ENCODE assay signal across 9 cellular contexts in the genomic region with DNA sequence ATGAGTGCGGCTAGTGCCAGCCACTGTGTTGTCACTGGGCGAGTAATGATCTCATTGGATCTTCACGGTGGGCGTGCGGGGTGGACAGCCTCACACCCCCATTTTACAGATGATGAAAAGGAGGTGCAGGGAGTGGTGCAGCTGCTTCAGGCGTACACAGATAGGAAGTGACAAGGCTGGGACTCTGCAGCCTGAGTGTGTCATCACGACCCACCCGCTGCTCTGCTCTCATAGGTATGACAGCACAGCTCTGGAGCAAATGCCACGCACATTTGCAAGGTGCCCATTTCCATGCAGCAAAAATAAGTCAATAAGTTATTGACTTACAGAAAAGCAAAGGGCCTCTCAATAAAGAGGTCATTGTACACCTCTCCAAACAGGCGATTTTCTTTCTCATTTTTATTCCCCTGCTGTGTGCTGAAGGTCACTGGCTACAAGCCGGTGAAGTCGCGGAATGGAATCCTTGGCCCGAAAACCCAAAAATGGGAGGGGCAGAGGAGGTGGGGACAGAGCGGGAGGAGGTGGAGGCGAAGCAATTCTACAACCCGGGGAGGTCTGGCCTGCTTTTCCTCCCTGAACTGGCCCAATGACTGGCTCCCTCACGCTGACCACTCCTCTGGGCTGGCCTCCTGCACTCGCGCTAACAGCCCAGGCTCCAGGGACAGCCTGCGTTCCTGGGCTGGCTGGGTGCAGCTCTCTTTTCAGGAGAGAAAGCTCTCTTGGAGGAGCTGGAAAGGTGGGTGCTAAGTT. TPM values are rescaled to one million over a fixed set of nuclear protein-coding genes. Genes with fewer than 3 reads are reported as not detected.
DNase-seq lines count a peak whose midpoint lies in the region; ATAC-seq, FAIRE-seq and TF ChIP-seq lines count a peak whose summit lies in the region.
"Had no signal": no experiment of that assay in that cellular context is flagged by ENCODE, and none has a peak within 500 bp of the region (broad histone marks: within the 10 kb centered on the region; RNA-seq: fewer than 3 reads in every experiment).

Gene SOD3 (plus strand): TSS at position 658 of the 750 bp plus-strand sequence. CDS start 3,949 bp downstream, outside the sequence.

- TF ChIP-seq CTCF in H1 (IDR thresholded peaks at IDR 0.05; ENCODE audit: control extremely low read depth in 1 of 3, insufficient read depth in 1 of 3, low read depth in 1 of 3, low read length in 3 of 3) (no peak), lower lobe of right lung (IDR thresholded peaks at IDR 0.05) (no peak), type B pancreatic cell (conservative IDR thresholded peaks at IDR 0.05) (no peak)

- H3K36me3 Mint-ChIP-seq in type B pancreatic cell, result no peaks in the 10 kb centered on the region

- H3K27me3 Mint-ChIP-seq in type B pancreatic cell, result peaks cover 47% of the 10 kb centered on the region

- no peak within 1 kb of the TSS for H3K4ac ChIP-seq in H1 (replicated peaks; ENCODE audit: insufficient read length, low read depth, low read length)

- H4K5ac ChIP-seq in H1 (ENCODE audit: insufficient read length, low read depth, low read length), result no peak within 1 kb of the TSS

- H3K9ac ChIP-seq in H1 (replicated peaks in 1 of 4; ENCODE audit: extremely low read depth in 1 of 4, low read depth in 3 of 4, low read length in 3 of 4), result no peak within 1 kb of the TSS

- H3K4me3 ChIP-seq in H1 (ENCODE audit: extremely low read depth in 1 of 4, insufficient read depth in 2 of 4, low read depth in 3 of 4, low read length in 4 of 4), result peak within 1 kb of the TSS; percentile 0 to 57 (median 34); a peak in 5 of 8 replicates
- H3K4me3 ChIP-seq in lower lobe of right lung, result peak within 1 kb of the TSS; percentile 51

- CTCF ChIA-PET in H1 (lab: Charles Lee; ENCODE audit: partially characterized antibody), result interaction anchor here (0.7 to 4.5 kb wide), 19 partner anchors 13 to 518 kb away, joined by 3 to 29 read pairs (median 3); partner anchors contain the start of gene ZCCHC4

- H3K27ac Mint-ChIP-seq in type B pancreatic cell, result peak within 1 kb of the TSS; percentile 17

- 0 out of 2 replicates have a peak within 1 kb of the TSS, but pooled peaks have one; percentile 43 for H2BK20ac ChIP-seq in H1 (ENCODE audit: low read length)

- intact Hi-C loops in lower lobe of right lung (cut with DNase I), result no loop called here

- peak; percentile 62 for FAIRE-seq in H1 (lab: Jason Lieb, UNC)

- peak within 1 kb of the TSS; percentile 7; the same call in 1 of the 2 replicates for H2BK5ac ChIP-seq in H1 (ENCODE audit: low read depth, low read length)

- H3K4me1 ChIP-seq in H1 (replicated peaks in 1 of 4; ENCODE audit: control insufficient read depth in 3 of 4, insufficient read depth in 4 of 4, low read length in 3 of 4), result peaks cover 1 to 18% (median 8%) of the 10 kb centered on the region in 4 experiments; a peak in 6 of 7 replicates
- peaks cover 23% of the 10 kb centered on the region for H3K4me1 ChIP-seq in lower lobe of right lung

- H3K14ac ChIP-seq in H1 (ENCODE audit: insufficient read length), result no peak within 1 kb of the TSS

- no peaks in the 10 kb centered on the region for H3K79me1 ChIP-seq in H1 (ENCODE audit: low read depth, low read length)

- H3K56ac ChIP-seq in H1 (replicated peaks; ENCODE audit: insufficient read length, low read depth, low read length), result no peak within 1 kb of the TSS

- H3K9me3 ChIP-seq in H1 (ENCODE audit: insufficient read depth in 2 of 2, low read depth in 1 of 2, low read length in 1 of 2) (peaks cover 0 to 6% of the 10 kb centered on the region in 2 experiments; a peak in 1 of 4 replicates), lower lobe of right lung (no peaks in the 10 kb centered on the region)

- H3K36me3 ChIP-seq in H1 (ENCODE audit: control insufficient read depth in 2 of 4, insufficient read depth in 4 of 4, low read length in 3 of 4) (peaks cover 0 to 6% (median 0%) of the 10 kb centered on the region in 4 experiments; a peak in 1 of 8 replicates), lower lobe of right lung (no peaks in the 10 kb centered on the region)

- no peak for TF ChIP-seq EP300 in H1 (IDR thresholded peaks at IDR 0.05; ENCODE audit: borderline replicate concordance in 1 of 2, low read depth in 2 of 2, low read length in 2 of 2)

- peak within 1 kb of the TSS; percentile 95 for H2AFZ ChIP-seq in H1 (ENCODE audit: low read length)

- peak within 1 kb of the TSS; percentile 76 for H2BK12ac ChIP-seq in H1 (ENCODE audit: low read depth, low read length)

- H3K27ac ChIP-seq in H1 (ENCODE audit: low read depth, low read length), result no peak within 1 kb of the TSS
- H3K27ac ChIP-seq in lower lobe of right lung, result peak within 1 kb of the TSS; percentile 84

- no peak within 1 kb of the TSS for H4K91ac ChIP-seq in H1 (replicated peaks; ENCODE audit: insufficient read length, low read length)

- H2BK15ac ChIP-seq in H1 (ENCODE audit: low read length), result no peak within 1 kb of the TSS; the same call in none of the 2 replicates

- H3K27me3 ChIP-seq in H1 (replicated peaks in 1 of 4; ENCODE audit: control insufficient read depth in 3 of 4, extremely low read depth in 1 of 4, insufficient read depth in 3 of 4, low read length in 3 of 4) (peaks cover 12 to 29% (median 25%) of the 10 kb centered on the region in 4 experiments), lower lobe of right lung (ENCODE audit: low read depth) (peaks cover 10% of the 10 kb centered on the region)

- no peak; a peak in 1 of 4 replicates for TF ChIP-seq RAD21 in H1 (IDR thresholded peaks at IDR 0.05 in 1 of 2, conservative IDR thresholded peaks at IDR 0.05 in 1 of 2; ENCODE audit: low read depth in 2 of 2, low read length in 2 of 2)

- H3K4me3 Mint-ChIP-seq in type B pancreatic cell, result peak within 1 kb of the TSS; percentile 75

- peaks cover 9% of the 10 kb centered on the region; the same call in 1 of the 2 replicates for H3K23me2 ChIP-seq in H1 (ENCODE audit: low read depth, low read length)

- H3K18ac ChIP-seq in H1 (ENCODE audit: extremely low read depth, low read length), result peak within 1 kb of the TSS; percentile 79; the same call in 1 of the 2 replicates

- WGBS in H1 (ENCODE audit: extremely low coverage in 1 of 2, insufficient coverage in 1 of 2, insufficient read length in 1 of 2, insufficient replicate concordance in 2 of 2, low coverage in 1 of 2, low lambda C conversion rate in 2 of 2, missing lambda C conversion rate in 1 of 2), 2 experiments, result 31% methylated on average over 21 of the region's 21 CpGs; no CpG with 5 or more reads in 1 of the 2 experiments

- H3K79me2 ChIP-seq in H1 (ENCODE audit: control insufficient read depth in 1 of 2, insufficient read depth in 2 of 2, low read length in 2 of 2), result no peaks in the 10 kb centered on the region

- DNase-seq in M059J (ENCODE audit: low read depth) (peak; percentile 85), H1 (ENCODE audit: low read depth in 1 of 2, low spot score in 2 of 2) (peak; percentile 53 to 74), lower lobe of right lung (peak; percentile 85), type B pancreatic cell (ENCODE audit: extremely low spot score, unreplicated experiment) (no peak), NCI-H524 treated with DMSO at 0.1 percent for 48 hours (lab: John Stamatoyannopoulos, UW) (no peak), NCI-H510A treated with DMSO at 0.1 percent for 48 hours (lab: John Stamatoyannopoulos, UW) (no peak), NCI-H2081 treated with DMSO at 0.1 percent for 48 hours (lab: John Stamatoyannopoulos, UW) (no peak)

- ATAC-seq in lower lobe of right lung (peak; percentile 96 to 97), HG02885 (IDR thresholded peaks at IDR 0.05; ENCODE audit: poor library complexity, unreplicated experiment) (no peak)

- POLR2A ChIA-PET in H1 (lab: Charles Lee; ENCODE audit: partially characterized antibody), result interaction anchor here (1.0 to 1.3 kb wide), 3 partner anchors 114 to 225 kb away, joined by 3 read pairs; no protein-coding TSS in a partner anchor

- no peak within 1 kb of the TSS for H2AK5ac ChIP-seq in H1 (ENCODE audit: low read depth, low read length)

- peaks cover 5% of the 10 kb centered on the region for H3K9me3 Mint-ChIP-seq in type B pancreatic cell

- H4K20me1 ChIP-seq in H1 (replicated peaks in 1 of 2; ENCODE audit: control insufficient read depth in 1 of 2, insufficient read depth in 2 of 2, low read length in 2 of 2), result no peaks in the 10 kb centered on the region

- peaks cover 17% of the 10 kb centered on the region for H3K4me1 Mint-ChIP-seq in type B pancreatic cell (ENCODE audit: unreplicated experiment)

- peak within 1 kb of the TSS; percentile 56 to 73 for H3K4me2 ChIP-seq in H1 (ENCODE audit: insufficient read depth in 1 of 2, low read depth in 2 of 2, low read length in 2 of 2)

- TF ChIP-seq POLR2A in H1 (IDR thresholded peaks at IDR 0.05; ENCODE audit: control extremely low read depth in 1 of 2, low read depth in 2 of 2, low read length in 2 of 2), result no peak

- H4K8ac ChIP-seq in H1 (ENCODE audit: extremely low read depth, insufficient read depth, low read length), result no peak within 1 kb of the TSS

- H2BK120ac ChIP-seq in H1 (replicated peaks; ENCODE audit: low read depth, low read length), result no peak within 1 kb of the TSS

- H3K23ac ChIP-seq in H1 (ENCODE audit: insufficient read length), result no peak within 1 kb of the TSS

TF ChIP-seq in H1, 55 proteins besides CTCF, POLR2A, EP300 and RAD21 (continues in another document):
- TF ChIP-seq TEAD4 (IDR thresholded peaks at IDR 0.05; ENCODE audit: low read depth, low read length), result 0 out of 2 replicates have a peak, but pooled peaks have one; percentile 3
- no peak for TF ChIP-seq CBX5 (IDR thresholded peaks at IDR 0.05; ENCODE audit: low read depth, low read length)
- TF ChIP-seq ATF2 (IDR thresholded peaks at IDR 0.05; ENCODE audit: low read length), result no peak
- no peak for TF ChIP-seq SUZ12 (IDR thresholded peaks at IDR 0.05; ENCODE audit: low read length)

RNA-seq across cellular contexts. Expression of gene SOD3, which starts in this region (rescaled TPM):
- 14.6 and 22.7 TPM in 2 replicates for total RNA-seq in M059J (2014; rRNA removed; shearing (Covaris generic))
- 4.9 and 5.5 TPM in 2 replicates for total RNA-seq in H1 (2021; fragmentation: NEBNext Ultra II Directional; extraction: Animal tissue kit (Norgen Biotek cat#: 25700))
- 4.9 and 10.4 TPM in 2 replicates for polyA plus RNA-seq in H1 (2011; rRNA removed)
- polyA plus RNA-seq in H1 (2011; cell fraction: cytosol; rRNA removed), result 3.9 TPM
- 5.6 TPM for polyA plus RNA-seq in H1 (2011; cell fraction: nucleus; rRNA removed)
- polyA plus RNA-seq in H1 (2012, experiment 1 of 2), result 6.3 to 13.6 TPM (median 10.4 TPM) in 4 replicates
- 6.9 TPM for polyA plus RNA-seq in H1 (2012, experiment 2 of 2)
- polyA plus RNA-seq in H1 (2013, experiment 1 of 2), result 14.2 TPM
- polyA plus RNA-seq in H1 (2013, experiment 2 of 2), result 15.8 TPM
- 0.78 and 1.5 TPM in 2 replicates for polyA minus RNA-seq in H1 (2011; rRNA and poly(A)+ RNA removed)
- 4.7 TPM for polyA minus RNA-seq in H1 (2011; cell fraction: cytosol; rRNA and poly(A)+ RNA removed)
- polyA minus RNA-seq in H1 (2011; cell fraction: nucleus; rRNA and poly(A)+ RNA removed), result 3.3 TPM
- total RNA-seq in lower lobe of right lung (111 TPM), type B pancreatic cell (ENCODE audit: low replicate concordance) (3.8 and 5.4 TPM in 2 replicates)
- total RNA-seq: mononuclear cell had no signal

Comparison
In these comparisons a context has a peak if more than half of its experiments do, and no peak if none do; other contexts are left out.
1. DNase-seq: peak in M059J (single experiment), H1 (2 of 2) and lower lobe of right lung (single experiment); none in type B pancreatic cell (single experiment), NCI-H524 treated with DMSO at 0.1 percent for 48 hours (single experiment), NCI-H510A treated with DMSO at 0.1 percent for 48 hours (single experiment) and NCI-H2081 treated with DMSO at 0.1 percent for 48 hours (single experiment).